In the genomic region with DNA sequence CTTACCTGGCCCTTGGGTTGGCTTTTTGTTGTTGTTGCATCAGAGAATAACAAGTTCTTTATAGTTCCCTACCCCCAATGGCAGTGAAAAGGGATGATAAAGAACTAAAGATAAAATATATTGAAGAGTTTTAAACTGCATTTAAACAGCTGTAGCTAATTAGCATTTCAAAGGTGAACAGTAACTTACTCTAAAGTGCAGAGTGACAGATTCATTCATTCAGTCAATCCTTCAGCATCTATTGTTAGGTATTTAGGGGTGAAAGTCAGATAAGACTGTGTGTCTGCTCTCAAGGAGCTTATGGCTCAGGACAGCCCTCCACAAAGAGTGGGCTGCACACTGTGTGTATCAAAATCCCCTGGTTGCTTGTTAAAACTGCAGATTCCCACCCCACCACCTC, we compare ENCODE assay signal across 1 cellular context.
TF ChIP-seq lines count a peak whose summit lies in the region.

No MANE protein-coding gene starts in this region.

TF ChIP-seq in WTC11, 78 proteins besides CTCF, POLR2A, EP300 and RAD21 (continued from another document):
- TF ChIP-seq, protein P1, sequence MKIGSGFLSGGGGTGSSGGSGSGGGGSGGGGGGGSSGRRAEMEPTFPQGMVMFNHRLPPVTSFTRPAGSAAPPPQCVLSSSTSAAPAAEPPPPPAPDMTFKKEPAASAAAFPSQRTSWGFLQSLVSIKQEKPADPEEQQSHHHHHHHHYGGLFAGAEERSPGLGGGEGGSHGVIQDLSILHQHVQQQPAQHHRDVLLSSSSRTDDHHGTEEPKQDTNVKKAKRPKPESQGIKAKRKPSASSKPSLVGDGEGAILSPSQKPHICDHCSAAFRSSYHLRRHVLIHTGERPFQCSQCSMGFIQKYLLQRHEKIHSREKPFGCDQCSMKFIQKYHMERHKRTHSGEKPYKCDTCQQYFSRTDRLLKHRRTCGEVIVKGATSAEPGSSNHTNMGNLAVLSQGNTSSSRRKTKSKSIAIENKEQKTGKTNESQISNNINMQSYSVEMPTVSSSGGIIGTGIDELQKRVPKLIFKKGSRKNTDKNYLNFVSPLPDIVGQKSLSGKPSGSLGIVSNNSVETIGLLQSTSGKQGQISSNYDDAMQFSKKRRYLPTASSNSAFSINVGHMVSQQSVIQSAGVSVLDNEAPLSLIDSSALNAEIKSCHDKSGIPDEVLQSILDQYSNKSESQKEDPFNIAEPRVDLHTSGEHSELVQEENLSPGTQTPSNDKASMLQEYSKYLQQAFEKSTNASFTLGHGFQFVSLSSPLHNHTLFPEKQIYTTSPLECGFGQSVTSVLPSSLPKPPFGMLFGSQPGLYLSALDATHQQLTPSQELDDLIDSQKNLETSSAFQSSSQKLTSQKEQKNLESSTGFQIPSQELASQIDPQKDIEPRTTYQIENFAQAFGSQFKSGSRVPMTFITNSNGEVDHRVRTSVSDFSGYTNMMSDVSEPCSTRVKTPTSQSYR (CRISPR knock-in tag; IDR thresholded peaks at IDR 0.05): no peak
- TF ChIP-seq JAZF1 (CRISPR knock-in tag; IDR thresholded peaks at IDR 0.05) (no peak), CBFB (CRISPR knock-in tag; IDR thresholded peaks at IDR 0.05; ENCODE audit: low read depth) (no peak), ATF3 (CRISPR knock-in tag; conservative IDR thresholded peaks at IDR 0.05) (no peak)
- TF ChIP-seq, protein P2, sequence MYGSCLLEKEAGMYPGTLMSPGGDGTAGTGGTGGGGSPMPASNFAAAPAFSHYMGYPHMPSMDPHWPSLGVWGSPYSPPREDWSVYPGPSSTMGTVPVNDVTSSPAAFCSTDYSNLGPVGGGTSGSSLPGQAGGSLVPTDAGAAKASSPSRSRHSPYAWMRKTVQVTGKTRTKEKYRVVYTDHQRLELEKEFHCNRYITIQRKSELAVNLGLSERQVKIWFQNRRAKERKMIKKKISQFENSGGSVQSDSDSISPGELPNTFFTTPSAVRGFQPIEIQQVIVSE (CRISPR knock-in tag; IDR thresholded peaks at IDR 0.05; ENCODE audit: borderline replicate concordance): no peak
- TF ChIP-seq, protein P3, sequence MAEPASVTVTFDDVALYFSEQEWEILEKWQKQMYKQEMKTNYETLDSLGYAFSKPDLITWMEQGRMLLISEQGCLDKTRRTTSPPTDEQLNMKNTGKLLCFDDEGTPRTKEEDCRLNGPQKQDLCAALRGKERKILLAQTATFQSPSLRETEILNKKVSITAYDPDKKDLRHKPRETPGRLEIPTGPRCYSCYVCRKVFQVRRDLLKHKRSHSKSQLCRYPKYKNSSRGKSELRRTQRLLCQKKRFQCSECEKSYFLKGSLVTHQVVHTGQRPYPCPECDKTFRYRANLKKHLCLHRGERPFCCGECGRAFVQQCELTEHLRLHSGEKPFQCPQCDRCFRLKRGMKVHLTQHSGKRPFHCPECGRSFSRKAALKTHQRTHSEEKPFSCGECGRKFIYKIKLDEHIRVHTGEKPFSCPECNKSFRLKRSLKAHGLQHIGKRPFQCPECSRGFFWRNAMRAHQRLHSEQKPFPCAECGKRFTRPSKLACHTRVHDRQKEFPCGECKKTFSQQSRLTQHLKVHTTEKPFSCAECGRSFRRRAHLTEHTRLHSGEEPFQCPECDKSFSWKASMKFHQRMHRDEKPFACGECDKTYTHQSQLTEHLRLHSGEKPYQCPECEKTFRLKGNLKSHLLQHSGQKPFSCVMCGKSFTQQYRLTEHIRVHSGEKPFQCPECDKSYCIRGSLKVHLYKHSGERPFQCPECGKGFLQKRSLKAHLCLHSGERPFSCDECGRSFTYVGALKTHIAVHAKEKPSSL (CRISPR knock-in tag; conservative IDR thresholded peaks at IDR 0.05): no peak
